8 cellular contexts compared by ENCODE assay signal in genomic region chr7:3028071-3028766, GRCh38. TPM values are rescaled to one million over a fixed set of nuclear protein-coding genes. Genes with fewer than 3 reads are reported as not detected.
DNase-seq lines count a peak whose midpoint lies in the region; ATAC-seq and TF ChIP-seq lines count a peak whose summit lies in the region.

No MANE protein-coding gene starts in this region.

- H3K36me3 Mint-ChIP-seq in CD8-positive, alpha-beta T cell, result peaks cover 77% of the 10 kb centered on the region
- no peaks in the 10 kb centered on the region for H3K36me3 Mint-ChIP-seq in osteocyte (ENCODE audit: unreplicated experiment)

- H3K27me3 ChIP-seq in CD8-positive, alpha-beta T cell (ENCODE audit: insufficient read depth, low read length), result no peaks in the 10 kb centered on the region
- H3K27me3 ChIP-seq in WERI-Rb-1 (ENCODE audit: insufficient read depth, low read depth, severe bottlenecking), result no peaks in the 10 kb centered on the region

- CTCF ChIA-PET in CD8-positive, alpha-beta T cell (lab: Charles Lee), result interaction anchor here (1.3 to 1.4 kb wide), 2 partner anchors 28 to 163 kb away, joined by 3 to 4 read pairs; no protein-coding TSS in a partner anchor

- intact Hi-C loops in CD8-positive, alpha-beta T cell (cut with DNase I, micrococcal nuclease), result loop anchor here in 1 of 2 experiments (5.0 kb wide), 1 partner anchor 34 kb away; no protein-coding TSS in a partner anchor

- no peaks in the 10 kb centered on the region for H3K9me3 ChIP-seq in CD8-positive, alpha-beta T cell (ENCODE audit: low read length)
- H3K9me3 ChIP-seq in WERI-Rb-1 (ENCODE audit: severe bottlenecking), result no peaks in the 10 kb centered on the region

- H3K9me3 Mint-ChIP-seq in CD8-positive, alpha-beta T cell, result peaks cover 10% of the 10 kb centered on the region
- H3K9me3 Mint-ChIP-seq in osteocyte (ENCODE audit: unreplicated experiment), result peaks cover 7% of the 10 kb centered on the region

- POLR2A ChIA-PET in CD8-positive, alpha-beta T cell (lab: Charles Lee), result no interaction called here

- H3K4me1 ChIP-seq in CD8-positive, alpha-beta T cell (ENCODE audit: insufficient read depth, low read length), result peaks cover 24% of the 10 kb centered on the region

- peak in 3 of 7 experiments; percentile 24 to 30 (median 29) for DNase-seq in CD8-positive, alpha-beta T cell
- DNase-seq in WERI-Rb-1, result no peak
- DNase-seq in dermis microvascular lymphatic vessel endothelial cell (ENCODE audit: low read depth in 2 of 2), result peak; percentile 30 to 89
- DNase-seq in osteocyte (ENCODE audit: extremely low spot score, unreplicated experiment), result no peak
- DNase-seq in NCI-H2227 treated with DMSO at 0.1 percent for 48 hours (lab: John Stamatoyannopoulos, UW), result no peak
- no peak for DNase-seq in NCI-H345 (lab: John Stamatoyannopoulos, UW)

- H3K4me3 Mint-ChIP-seq in CD8-positive, alpha-beta T cell, result peak overlapping the region; percentile 45
- H3K4me3 Mint-ChIP-seq in osteocyte (ENCODE audit: unreplicated experiment), result peak overlapping the region; percentile 39

- H3K36me3 ChIP-seq in CD8-positive, alpha-beta T cell (ENCODE audit: insufficient read depth, low read length), result peaks cover 3% of the 10 kb centered on the region
- no peaks in the 10 kb centered on the region for H3K36me3 ChIP-seq in WERI-Rb-1

- H3K27ac ChIP-seq in CD8-positive, alpha-beta T cell (ENCODE audit: low read depth, low read length), result no peak overlapping the region
- peak overlapping the region; percentile 68 for H3K27ac ChIP-seq in WERI-Rb-1

- H3K4me1 Mint-ChIP-seq in CD8-positive, alpha-beta T cell (ENCODE audit: low read depth), result peaks cover 68% of the 10 kb centered on the region
- H3K4me1 Mint-ChIP-seq in osteocyte (ENCODE audit: unreplicated experiment), result peaks cover 16% of the 10 kb centered on the region

- peak overlapping the region; percentile 68 for H3K27ac Mint-ChIP-seq in CD8-positive, alpha-beta T cell
- H3K27ac Mint-ChIP-seq in osteocyte (ENCODE audit: unreplicated experiment), result peak overlapping the region; percentile 53

- peak; percentile 62 for ATAC-seq in CD8-positive, alpha-beta T cell
- ATAC-seq in HG02763 (IDR thresholded peaks at IDR 0.05; ENCODE audit: unreplicated experiment), result no peak
- ATAC-seq in HG03039 (IDR thresholded peaks at IDR 0.05; ENCODE audit: unreplicated experiment), result no peak

- no peak for TF ChIP-seq CTCF in CD8-positive, alpha-beta T cell (IDR thresholded peaks at IDR 0.05)
- no peak for TF ChIP-seq CTCF in WERI-Rb-1 (IDR thresholded peaks at IDR 0.05; ENCODE audit: low read depth, low read length)
- TF ChIP-seq CTCF in osteocyte (IDR thresholded peaks at IDR 0.05), result no peak

- no peak overlapping the region for H3K4me3 ChIP-seq in CD8-positive, alpha-beta T cell (ENCODE audit: low read depth, low read length)
- H3K4me3 ChIP-seq in WERI-Rb-1 (ENCODE audit: low read depth, low read length), result no peak overlapping the region; the same call in 1 of the 2 replicates

- no peaks in the 10 kb centered on the region for H3K27me3 Mint-ChIP-seq in CD8-positive, alpha-beta T cell (ENCODE audit: low read depth)
- no peaks in the 10 kb centered on the region for H3K27me3 Mint-ChIP-seq in osteocyte (ENCODE audit: unreplicated experiment)

RNA-seq across cellular contexts. Expression of gene CARD11, which starts 15.4 kb away (rescaled TPM):
- 100 to 1,000 TPM; 114 to 117 TPM for total RNA-seq in CD8-positive, alpha-beta T cell
- total RNA-seq in dermis microvascular lymphatic vessel endothelial cell (3.2 and 7.0 TPM in 2 replicates), osteocyte (0.24 TPM in 1 of 2 replicates, not detected in the other)

Comparison
In these comparisons a context has a peak if more than half of its experiments do, and no peak if none do; other contexts are left out.
1. DNase-seq: peak in dermis microvascular lymphatic vessel endothelial cell (2 of 2); none in WERI-Rb-1 (single experiment), osteocyte (single experiment), NCI-H2227 treated with DMSO at 0.1 percent for 48 hours (single experiment) and NCI-H345 (single experiment).
2. RNA of gene CARD11, which starts 15.4 kb away (total RNA-seq): 114 to 117 TPM in CD8-positive, alpha-beta T cell; 3.2 to 7.0 TPM in dermis microvascular lymphatic vessel endothelial cell and 0.24 TPM in osteocyte; every median in the first group is over 10 times any median in the second.